1 cellular context compared by ENCODE assay signal in the genomic region with DNA sequence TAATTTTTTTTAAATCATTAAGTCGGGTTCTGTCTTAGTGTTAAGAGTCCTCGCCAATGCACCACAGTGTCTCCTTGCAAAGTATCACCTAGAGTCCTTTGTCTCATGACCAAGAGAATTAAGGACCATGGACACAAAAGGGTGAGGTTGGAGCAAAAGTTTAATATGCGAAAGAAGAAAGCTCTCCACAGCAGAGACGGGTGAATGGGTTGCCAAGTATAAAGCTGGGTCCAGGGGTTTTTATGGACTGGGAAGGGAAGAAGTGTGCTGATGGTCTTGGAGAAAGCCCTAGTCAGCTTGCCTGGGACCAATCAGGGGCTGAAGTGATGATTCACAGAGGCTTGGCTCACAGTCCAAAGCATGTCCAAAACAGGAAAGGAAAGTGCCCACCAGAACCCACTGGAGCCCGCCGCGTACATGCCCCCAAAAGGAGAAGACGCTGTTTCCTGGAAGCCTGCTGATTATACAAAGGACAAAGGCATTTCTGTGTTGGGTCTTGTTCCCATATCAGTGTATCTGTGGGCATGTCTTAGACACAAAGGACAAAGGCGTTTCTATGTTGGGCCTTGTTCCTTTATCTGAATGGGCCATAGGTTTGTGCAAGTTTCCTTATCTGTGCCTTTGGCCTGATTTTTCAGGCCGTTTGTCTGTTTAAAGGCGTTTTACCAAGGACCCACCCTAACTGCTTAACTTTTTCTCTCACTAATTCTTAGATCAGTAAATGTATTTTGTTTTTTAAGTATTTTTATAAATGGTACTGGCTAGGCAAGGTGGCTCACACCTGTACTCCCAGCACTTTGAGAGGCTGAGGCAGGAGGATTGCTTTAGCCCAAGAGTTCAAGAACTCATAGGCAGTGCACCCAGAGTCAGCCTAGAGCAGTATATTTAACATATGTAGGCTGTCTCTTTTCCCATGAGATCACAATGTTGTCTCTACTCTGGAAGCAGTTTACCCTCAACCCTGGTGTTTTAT.
TF ChIP-seq lines count a peak whose summit lies in the region.

No MANE protein-coding gene starts in this region.

TF ChIP-seq in HepG2, 621 proteins besides CTCF, POLR2A, EP300 and RAD21 (continued from another document and continues in another):
- TF ChIP-seq, protein P1, sequence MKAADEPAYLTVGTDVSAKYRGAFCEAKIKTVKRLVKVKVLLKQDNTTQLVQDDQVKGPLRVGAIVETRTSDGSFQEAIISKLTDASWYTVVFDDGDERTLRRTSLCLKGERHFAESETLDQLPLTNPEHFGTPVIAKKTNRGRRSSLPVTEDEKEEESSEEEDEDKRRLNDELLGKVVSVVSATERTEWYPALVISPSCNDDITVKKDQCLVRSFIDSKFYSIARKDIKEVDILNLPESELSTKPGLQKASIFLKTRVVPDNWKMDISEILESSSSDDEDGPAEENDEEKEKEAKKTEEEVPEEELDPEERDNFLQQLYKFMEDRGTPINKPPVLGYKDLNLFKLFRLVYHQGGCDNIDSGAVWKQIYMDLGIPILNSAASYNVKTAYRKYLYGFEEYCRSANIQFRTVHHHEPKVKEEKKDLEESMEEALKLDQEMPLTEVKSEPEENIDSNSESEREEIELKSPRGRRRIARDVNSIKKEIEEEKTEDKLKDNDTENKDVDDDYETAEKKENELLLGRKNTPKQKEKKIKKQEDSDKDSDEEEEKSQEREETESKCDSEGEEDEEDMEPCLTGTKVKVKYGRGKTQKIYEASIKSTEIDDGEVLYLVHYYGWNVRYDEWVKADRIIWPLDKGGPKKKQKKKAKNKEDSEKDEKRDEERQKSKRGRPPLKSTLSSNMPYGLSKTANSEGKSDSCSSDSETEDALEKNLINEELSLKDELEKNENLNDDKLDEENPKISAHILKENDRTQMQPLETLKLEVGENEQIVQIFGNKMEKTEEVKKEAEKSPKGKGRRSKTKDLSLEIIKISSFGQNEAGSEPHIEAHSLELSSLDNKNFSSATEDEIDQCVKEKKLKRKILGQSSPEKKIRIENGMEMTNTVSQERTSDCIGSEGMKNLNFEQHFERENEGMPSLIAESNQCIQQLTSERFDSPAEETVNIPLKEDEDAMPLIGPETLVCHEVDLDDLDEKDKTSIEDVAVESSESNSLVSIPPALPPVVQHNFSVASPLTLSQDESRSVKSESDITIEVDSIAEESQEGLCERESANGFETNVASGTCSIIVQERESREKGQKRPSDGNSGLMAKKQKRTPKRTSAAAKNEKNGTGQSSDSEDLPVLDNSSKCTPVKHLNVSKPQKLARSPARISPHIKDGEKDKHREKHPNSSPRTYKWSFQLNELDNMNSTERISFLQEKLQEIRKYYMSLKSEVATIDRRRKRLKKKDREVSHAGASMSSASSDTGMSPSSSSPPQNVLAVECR (CRISPR knock-in tag; IDR thresholded peaks at IDR 0.05; ENCODE audit: borderline replicate concordance) = peak; percentile 25; the same call in 1 of the 2 replicates
- TF ChIP-seq RAD51 (IDR thresholded peaks at IDR 0.05; ENCODE audit: borderline replicate concordance) (no peak), BRCA1 (CRISPR knock-in tag; IDR thresholded peaks at IDR 0.05) (no peak), NR2C2 (CRISPR knock-in tag; IDR thresholded peaks at IDR 0.05; ENCODE audit: borderline replicate concordance) (no peak), ZNF33B (CRISPR knock-in tag; IDR thresholded peaks at IDR 0.05) (no peak), HOXA3 (CRISPR knock-in tag; IDR thresholded peaks at IDR 0.05) (peak; percentile 67), ZNF883 (CRISPR knock-in tag; IDR thresholded peaks at IDR 0.05; ENCODE audit: not compliant biosample characterization) (no peak), BORCS8-MEF2B (CRISPR knock-in tag; IDR thresholded peaks at IDR 0.05) (no peak), ZNF605 (CRISPR knock-in tag; IDR thresholded peaks at IDR 0.05) (no peak), RARA (CRISPR knock-in tag; IDR thresholded peaks at IDR 0.05) (peak; percentile 44; the same call in 1 of the 2 replicates), POGZ (CRISPR knock-in tag; IDR thresholded peaks at IDR 0.05) (peak; percentile 64), ZNF367 (CRISPR knock-in tag; IDR thresholded peaks at IDR 0.05; ENCODE audit: borderline replicate concordance) (no peak), FOSL1 (CRISPR knock-in tag; IDR thresholded peaks at IDR 0.05; ENCODE audit: borderline replicate concordance) (no peak), ZNF251 (CRISPR knock-in tag; IDR thresholded peaks at IDR 0.05) (no peak), XBP1 (CRISPR knock-in tag; IDR thresholded peaks at IDR 0.05) (no peak), FOSL2 (CRISPR knock-in tag; IDR thresholded peaks at IDR 0.05) (peak; percentile 71), FOXC1 (CRISPR knock-in tag; IDR thresholded peaks at IDR 0.05; ENCODE audit: borderline replicate concordance) (no peak), TMF1 (CRISPR knock-in tag; IDR thresholded peaks at IDR 0.05; ENCODE audit: low read depth) (no peak), ZNF337 (CRISPR knock-in tag; IDR thresholded peaks at IDR 0.05; ENCODE audit: borderline replicate concordance, low read depth) (no peak), ELF1 (CRISPR knock-in tag; IDR thresholded peaks at IDR 0.05) (0 out of 2 replicates have a peak, but pooled peaks have one; percentile 11)
- TF ChIP-seq, protein P2, sequence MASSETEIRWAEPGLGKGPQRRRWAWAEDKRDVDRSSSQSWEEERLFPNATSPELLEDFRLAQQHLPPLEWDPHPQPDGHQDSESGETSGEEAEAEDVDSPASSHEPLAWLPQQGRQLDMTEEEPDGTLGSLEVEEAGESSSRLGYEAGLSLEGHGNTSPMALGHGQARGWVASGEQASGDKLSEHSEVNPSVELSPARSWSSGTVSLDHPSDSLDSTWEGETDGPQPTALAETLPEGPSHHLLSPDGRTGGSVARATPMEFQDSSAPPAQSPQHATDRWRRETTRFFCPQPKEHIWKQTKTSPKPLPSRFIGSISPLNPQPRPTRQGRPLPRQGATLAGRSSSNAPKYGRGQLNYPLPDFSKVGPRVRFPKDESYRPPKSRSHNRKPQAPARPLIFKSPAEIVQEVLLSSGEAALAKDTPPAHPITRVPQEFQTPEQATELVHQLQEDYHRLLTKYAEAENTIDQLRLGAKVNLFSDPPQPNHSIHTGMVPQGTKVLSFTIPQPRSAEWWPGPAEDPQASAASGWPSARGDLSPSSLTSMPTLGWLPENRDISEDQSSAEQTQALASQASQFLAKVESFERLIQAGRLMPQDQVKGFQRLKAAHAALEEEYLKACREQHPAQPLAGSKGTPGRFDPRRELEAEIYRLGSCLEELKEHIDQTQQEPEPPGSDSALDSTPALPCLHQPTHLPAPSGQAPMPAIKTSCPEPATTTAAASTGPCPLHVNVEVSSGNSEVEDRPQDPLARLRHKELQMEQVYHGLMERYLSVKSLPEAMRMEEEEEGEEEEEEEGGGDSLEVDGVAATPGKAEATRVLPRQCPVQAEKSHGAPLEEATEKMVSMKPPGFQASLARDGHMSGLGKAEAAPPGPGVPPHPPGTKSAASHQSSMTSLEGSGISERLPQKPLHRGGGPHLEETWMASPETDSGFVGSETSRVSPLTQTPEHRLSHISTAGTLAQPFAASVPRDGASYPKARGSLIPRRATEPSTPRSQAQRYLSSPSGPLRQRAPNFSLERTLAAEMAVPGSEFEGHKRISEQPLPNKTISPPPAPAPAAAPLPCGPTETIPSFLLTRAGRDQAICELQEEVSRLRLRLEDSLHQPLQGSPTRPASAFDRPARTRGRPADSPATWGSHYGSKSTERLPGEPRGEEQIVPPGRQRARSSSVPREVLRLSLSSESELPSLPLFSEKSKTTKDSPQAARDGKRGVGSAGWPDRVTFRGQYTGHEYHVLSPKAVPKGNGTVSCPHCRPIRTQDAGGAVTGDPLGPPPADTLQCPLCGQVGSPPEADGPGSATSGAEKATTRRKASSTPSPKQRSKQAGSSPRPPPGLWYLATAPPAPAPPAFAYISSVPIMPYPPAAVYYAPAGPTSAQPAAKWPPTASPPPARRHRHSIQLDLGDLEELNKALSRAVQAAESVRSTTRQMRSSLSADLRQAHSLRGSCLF (CRISPR knock-in tag; IDR thresholded peaks at IDR 0.05; ENCODE audit: borderline replicate concordance) = no peak
- TF ChIP-seq, protein P3, sequence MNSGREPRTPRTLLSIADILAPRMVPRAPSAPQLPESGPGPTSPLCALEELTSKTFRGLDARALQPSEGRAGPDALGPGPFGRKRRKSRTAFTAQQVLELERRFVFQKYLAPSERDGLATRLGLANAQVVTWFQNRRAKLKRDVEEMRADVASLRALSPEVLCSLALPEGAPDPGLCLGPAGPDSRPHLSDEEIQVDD (CRISPR knock-in tag; IDR thresholded peaks at IDR 0.05; ENCODE audit: borderline replicate concordance) = no peak
- TF ChIP-seq, protein P4, sequence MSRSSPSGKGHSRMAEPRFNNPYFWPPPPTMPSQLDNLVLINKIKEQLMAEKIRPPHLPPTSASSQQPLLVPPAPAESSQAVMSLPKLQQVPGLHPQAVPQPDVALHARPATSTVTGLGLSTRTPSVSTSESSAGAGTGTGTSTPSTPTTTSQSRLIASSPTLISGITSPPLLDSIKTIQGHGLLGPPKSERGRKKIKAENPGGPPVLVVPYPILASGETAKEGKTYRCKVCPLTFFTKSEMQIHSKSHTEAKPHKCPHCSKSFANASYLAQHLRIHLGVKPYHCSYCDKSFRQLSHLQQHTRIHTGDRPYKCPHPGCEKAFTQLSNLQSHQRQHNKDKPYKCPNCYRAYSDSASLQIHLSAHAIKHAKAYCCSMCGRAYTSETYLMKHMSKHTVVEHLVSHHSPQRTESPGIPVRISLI (CRISPR knock-in tag; IDR thresholded peaks at IDR 0.05; ENCODE audit: borderline replicate concordance) = no peak; the same call in 1 of the 2 replicates
- TF ChIP-seq, protein P5, sequence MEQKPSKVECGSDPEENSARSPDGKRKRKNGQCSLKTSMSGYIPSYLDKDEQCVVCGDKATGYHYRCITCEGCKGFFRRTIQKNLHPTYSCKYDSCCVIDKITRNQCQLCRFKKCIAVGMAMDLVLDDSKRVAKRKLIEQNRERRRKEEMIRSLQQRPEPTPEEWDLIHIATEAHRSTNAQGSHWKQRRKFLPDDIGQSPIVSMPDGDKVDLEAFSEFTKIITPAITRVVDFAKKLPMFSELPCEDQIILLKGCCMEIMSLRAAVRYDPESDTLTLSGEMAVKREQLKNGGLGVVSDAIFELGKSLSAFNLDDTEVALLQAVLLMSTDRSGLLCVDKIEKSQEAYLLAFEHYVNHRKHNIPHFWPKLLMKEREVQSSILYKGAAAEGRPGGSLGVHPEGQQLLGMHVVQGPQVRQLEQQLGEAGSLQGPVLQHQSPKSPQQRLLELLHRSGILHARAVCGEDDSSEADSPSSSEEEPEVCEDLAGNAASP (CRISPR knock-in tag; IDR thresholded peaks at IDR 0.05; ENCODE audit: borderline replicate concordance) = no peak; the same call in 1 of the 2 replicates
- TF ChIP-seq, protein P6, sequence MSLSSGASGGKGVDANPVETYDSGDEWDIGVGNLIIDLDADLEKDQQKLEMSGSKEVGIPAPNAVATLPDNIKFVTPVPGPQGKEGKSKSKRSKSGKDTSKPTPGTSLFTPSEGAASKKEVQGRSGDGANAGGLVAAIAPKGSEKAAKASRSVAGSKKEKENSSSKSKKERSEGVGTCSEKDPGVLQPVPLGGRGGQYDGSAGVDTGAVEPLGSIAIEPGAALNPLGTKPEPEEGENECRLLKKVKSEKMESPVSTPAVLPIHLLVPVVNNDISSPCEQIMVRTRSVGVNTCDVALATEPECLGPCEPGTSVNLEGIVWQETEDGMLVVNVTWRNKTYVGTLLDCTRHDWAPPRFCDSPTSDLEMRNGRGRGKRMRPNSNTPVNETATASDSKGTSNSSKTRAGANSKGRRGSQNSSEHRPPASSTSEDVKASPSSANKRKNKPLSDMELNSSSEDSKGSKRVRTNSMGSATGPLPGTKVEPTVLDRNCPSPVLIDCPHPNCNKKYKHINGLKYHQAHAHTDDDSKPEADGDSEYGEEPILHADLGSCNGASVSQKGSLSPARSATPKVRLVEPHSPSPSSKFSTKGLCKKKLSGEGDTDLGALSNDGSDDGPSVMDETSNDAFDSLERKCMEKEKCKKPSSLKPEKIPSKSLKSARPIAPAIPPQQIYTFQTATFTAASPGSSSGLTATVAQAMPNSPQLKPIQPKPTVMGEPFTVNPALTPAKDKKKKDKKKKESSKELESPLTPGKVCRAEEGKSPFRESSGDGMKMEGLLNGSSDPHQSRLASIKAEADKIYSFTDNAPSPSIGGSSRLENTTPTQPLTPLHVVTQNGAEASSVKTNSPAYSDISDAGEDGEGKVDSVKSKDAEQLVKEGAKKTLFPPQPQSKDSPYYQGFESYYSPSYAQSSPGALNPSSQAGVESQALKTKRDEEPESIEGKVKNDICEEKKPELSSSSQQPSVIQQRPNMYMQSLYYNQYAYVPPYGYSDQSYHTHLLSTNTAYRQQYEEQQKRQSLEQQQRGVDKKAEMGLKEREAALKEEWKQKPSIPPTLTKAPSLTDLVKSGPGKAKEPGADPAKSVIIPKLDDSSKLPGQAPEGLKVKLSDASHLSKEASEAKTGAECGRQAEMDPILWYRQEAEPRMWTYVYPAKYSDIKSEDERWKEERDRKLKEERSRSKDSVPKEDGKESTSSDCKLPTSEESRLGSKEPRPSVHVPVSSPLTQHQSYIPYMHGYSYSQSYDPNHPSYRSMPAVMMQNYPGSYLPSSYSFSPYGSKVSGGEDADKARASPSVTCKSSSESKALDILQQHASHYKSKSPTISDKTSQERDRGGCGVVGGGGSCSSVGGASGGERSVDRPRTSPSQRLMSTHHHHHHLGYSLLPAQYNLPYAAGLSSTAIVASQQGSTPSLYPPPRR (CRISPR knock-in tag; IDR thresholded peaks at IDR 0.05; ENCODE audit: borderline replicate concordance) = peak; percentile 48; the same call in 1 of the 2 replicates
- TF ChIP-seq, protein P7, sequence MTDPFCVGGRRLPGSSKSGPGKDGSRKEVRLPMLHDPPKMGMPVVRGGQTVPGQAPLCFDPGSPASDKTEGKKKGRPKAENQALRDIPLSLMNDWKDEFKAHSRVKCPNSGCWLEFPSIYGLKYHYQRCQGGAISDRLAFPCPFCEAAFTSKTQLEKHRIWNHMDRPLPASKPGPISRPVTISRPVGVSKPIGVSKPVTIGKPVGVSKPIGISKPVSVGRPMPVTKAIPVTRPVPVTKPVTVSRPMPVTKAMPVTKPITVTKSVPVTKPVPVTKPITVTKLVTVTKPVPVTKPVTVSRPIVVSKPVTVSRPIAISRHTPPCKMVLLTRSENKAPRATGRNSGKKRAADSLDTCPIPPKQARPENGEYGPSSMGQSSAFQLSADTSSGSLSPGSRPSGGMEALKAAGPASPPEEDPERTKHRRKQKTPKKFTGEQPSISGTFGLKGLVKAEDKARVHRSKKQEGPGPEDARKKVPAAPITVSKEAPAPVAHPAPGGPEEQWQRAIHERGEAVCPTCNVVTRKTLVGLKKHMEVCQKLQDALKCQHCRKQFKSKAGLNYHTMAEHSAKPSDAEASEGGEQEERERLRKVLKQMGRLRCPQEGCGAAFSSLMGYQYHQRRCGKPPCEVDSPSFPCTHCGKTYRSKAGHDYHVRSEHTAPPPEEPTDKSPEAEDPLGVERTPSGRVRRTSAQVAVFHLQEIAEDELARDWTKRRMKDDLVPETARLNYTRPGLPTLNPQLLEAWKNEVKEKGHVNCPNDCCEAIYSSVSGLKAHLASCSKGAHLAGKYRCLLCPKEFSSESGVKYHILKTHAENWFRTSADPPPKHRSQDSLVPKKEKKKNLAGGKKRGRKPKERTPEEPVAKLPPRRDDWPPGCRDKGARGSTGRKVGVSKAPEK (CRISPR knock-in tag; IDR thresholded peaks at IDR 0.05; ENCODE audit: borderline replicate concordance) = no peak
- TF ChIP-seq, protein P8, sequence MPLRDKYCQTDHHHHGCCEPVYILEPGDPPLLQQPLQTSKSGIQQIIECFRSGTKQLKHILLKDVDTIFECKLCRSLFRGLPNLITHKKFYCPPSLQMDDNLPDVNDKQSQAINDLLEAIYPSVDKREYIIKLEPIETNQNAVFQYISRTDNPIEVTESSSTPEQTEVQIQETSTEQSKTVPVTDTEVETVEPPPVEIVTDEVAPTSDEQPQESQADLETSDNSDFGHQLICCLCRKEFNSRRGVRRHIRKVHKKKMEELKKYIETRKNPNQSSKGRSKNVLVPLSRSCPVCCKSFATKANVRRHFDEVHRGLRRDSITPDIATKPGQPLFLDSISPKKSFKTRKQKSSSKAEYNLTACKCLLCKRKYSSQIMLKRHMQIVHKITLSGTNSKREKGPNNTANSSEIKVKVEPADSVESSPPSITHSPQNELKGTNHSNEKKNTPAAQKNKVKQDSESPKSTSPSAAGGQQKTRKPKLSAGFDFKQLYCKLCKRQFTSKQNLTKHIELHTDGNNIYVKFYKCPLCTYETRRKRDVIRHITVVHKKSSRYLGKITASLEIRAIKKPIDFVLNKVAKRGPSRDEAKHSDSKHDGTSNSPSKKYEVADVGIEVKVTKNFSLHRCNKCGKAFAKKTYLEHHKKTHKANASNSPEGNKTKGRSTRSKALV (CRISPR knock-in tag; IDR thresholded peaks at IDR 0.05) = no peak
